In genomic region chr10:78657622-78658165, GRCh38 we compare ENCODE assay signal across 8 cellular contexts.
DNase-seq lines count a peak whose midpoint lies in the region; ATAC-seq and TF ChIP-seq lines count a peak whose summit lies in the region.

No MANE protein-coding gene starts in this region.

- peak; percentile 85 for ATAC-seq in Right ventricle myocardium inferior

- H3K4me1 ChIP-seq in Karpas-422 (ENCODE audit: low read length) (peaks cover 21% of the 10 kb centered on the region), SK-N-SH (ENCODE audit: control insufficient read depth in 1 of 2, insufficient read depth in 2 of 2, low read depth in 1 of 2, low read length in 1 of 2) (peaks cover 0 to 37% of the 10 kb centered on the region in 2 experiments; a peak in 2 of 4 replicates)

- peak; percentile 72 for TF ChIP-seq RAD21 in SK-N-SH (IDR thresholded peaks at IDR 0.05; ENCODE audit: low read length)

- intact Hi-C loops in Right ventricle myocardium inferior (cut with DNase I): loop anchor here (5.0 to 10.0 kb wide), 3 partner anchors 353 to 610 kb away; no protein-coding TSS in a partner anchor
- intact Hi-C loops in posterior vena cava (cut with DNase I): no loop called here

- no peaks in the 10 kb centered on the region for H3F3A ChIP-seq in SK-N-SH (replicated peaks; ENCODE audit: insufficient read depth)

- POLR2A ChIA-PET in SK-N-SH (lab: Yijun Ruan, JAX): interaction anchor here (1.4 kb wide), 2 partner anchors 32 to 365 kb away, joined by 5 to 6 read pairs; no protein-coding TSS in a partner anchor

- no peak overlapping the region for H3K27ac ChIP-seq in Karpas-422 (ENCODE audit: low read length)
- peak overlapping the region in 1 of 2 experiments; percentile 99; a peak in 2 of 4 replicates for H3K27ac ChIP-seq in SK-N-SH (ENCODE audit: low read depth in 2 of 2, low read length in 1 of 2)

- H4K20me1 ChIP-seq in Karpas-422 (ENCODE audit: insufficient read depth, low read depth, low read length): no peaks in the 10 kb centered on the region
- H4K20me1 ChIP-seq in SK-N-SH (ENCODE audit: insufficient read depth): no peaks in the 10 kb centered on the region

- peak; percentile 62 for TF ChIP-seq CTCF in SK-N-SH (IDR thresholded peaks at IDR 0.05)

- no peak overlapping the region for H3K9ac ChIP-seq in Karpas-422 (ENCODE audit: low read length)
- H3K9ac ChIP-seq in SK-N-SH: no peak overlapping the region

- 55% methylated on average over 5 of the region's 5 CpGs for WGBS in SK-N-SH (ENCODE audit: low lambda C conversion rate)

- H3K27me3 ChIP-seq in Karpas-422 (ENCODE audit: low read length): no peaks in the 10 kb centered on the region; the same call in 1 of the 2 replicates
- no peaks in the 10 kb centered on the region for H3K27me3 ChIP-seq in SK-N-SH (ENCODE audit: insufficient read depth)

- CTCF ChIA-PET in SK-N-SH (lab: Yijun Ruan, JAX): interaction anchor here (0.6 to 3.5 kb wide), 15 partner anchors 9 to 450 kb away, joined by 3 to 12 read pairs (median 3); no protein-coding TSS in a partner anchor

- H2AFZ ChIP-seq in Karpas-422 (ENCODE audit: low read length): no peak overlapping the region
- H2AFZ ChIP-seq in SK-N-SH (ENCODE audit: low read depth): no peak overlapping the region

- H3K9me3 ChIP-seq in Karpas-422 (ENCODE audit: low read length) (no peaks in the 10 kb centered on the region), SK-N-SH (no peaks in the 10 kb centered on the region)

- no peaks in the 10 kb centered on the region for H3K79me2 ChIP-seq in Karpas-422 (ENCODE audit: low read length)
- H3K79me2 ChIP-seq in SK-N-SH (ENCODE audit: insufficient read depth): no peaks in the 10 kb centered on the region

- no peak for TF ChIP-seq EP300 in SK-N-SH (IDR thresholded peaks at IDR 0.05; ENCODE audit: borderline replicate concordance in 1 of 2, low read depth in 1 of 2, low read length in 1 of 2)

- H3K4me3 ChIP-seq in Karpas-422 (ENCODE audit: low read length): no peak overlapping the region
- no peak overlapping the region for H3K4me3 ChIP-seq in SK-N-SH (ENCODE audit: low read depth in 2 of 2, low read length in 1 of 2)

- H3K9me2 ChIP-seq in Karpas-422 (replicated peaks; ENCODE audit: insufficient read depth, low read length): no peaks in the 10 kb centered on the region
- no peaks in the 10 kb centered on the region for H3K9me2 ChIP-seq in SK-N-SH

- H3K36me3 ChIP-seq in Karpas-422 (ENCODE audit: insufficient read depth, low read length) (no peaks in the 10 kb centered on the region), SK-N-SH (replicated peaks in 1 of 2; ENCODE audit: control insufficient read depth in 1 of 2, insufficient read depth in 2 of 2, low read length in 1 of 2) (no peaks in the 10 kb centered on the region)

- H3K4me2 ChIP-seq in Karpas-422 (ENCODE audit: low read depth, low read length, poor library complexity, severe bottlenecking) (no peak overlapping the region), SK-N-SH (no peak overlapping the region)

- DNase-seq in DMS153 (lab: John Stamatoyannopoulos, UW) (peak; percentile 34), DMS153 treated with DMSO at 0.1 percent for 48 hours (lab: John Stamatoyannopoulos, UW; ENCODE audit: unreplicated experiment) (no peak), Karpas-422 (peak; percentile 91), SK-N-SH (peak; percentile 60), Right ventricle myocardium inferior (ENCODE audit: missing footprints) (peak; percentile 78), posterior vena cava (ENCODE audit: low spot score) (peak; percentile 87), ureter (ENCODE audit: low spot score) (peak; percentile 89)
- peak; percentile 66 for DNase-seq in activated naive CD4-positive, alpha-beta T cell treated with anti-CD3 and anti-CD28 coated beads, Interleukin-2, amount 50 U/mL, for 16 hours

TF ChIP-seq in SK-N-SH, 30 proteins besides CTCF, POLR2A, EP300 and RAD21:
- TF ChIP-seq NFIC (IDR thresholded peaks at IDR 0.05; ENCODE audit: borderline replicate concordance) (no peak), ZBTB33 (IDR thresholded peaks at IDR 0.05; ENCODE audit: borderline replicate concordance, low read depth) (no peak), FOXJ3 (CRISPR knock-in tag; IDR thresholded peaks at IDR 0.05) (no peak), TEAD4 (IDR thresholded peaks at IDR 0.05; ENCODE audit: borderline replicate concordance, insufficient read depth) (no peak), GABPA (IDR thresholded peaks at IDR 0.05; ENCODE audit: low read depth) (no peak), MAX (IDR thresholded peaks at IDR 0.05; ENCODE audit: low read depth) (no peak), RCOR1 (IDR thresholded peaks at IDR 0.05; ENCODE audit: low read length) (0 out of 2 replicates have a peak, but pooled peaks have one; percentile 7), SMC3 (IDR thresholded peaks at IDR 0.05; ENCODE audit: low read depth, low read length) (peak; percentile 71), NRF1 (IDR thresholded peaks at IDR 0.05; ENCODE audit: low read depth, low read length) (no peak), REST (IDR thresholded peaks at IDR 0.05; ENCODE audit: low read depth, low read length) (no peak), TAF1 (IDR thresholded peaks at IDR 0.05; ENCODE audit: borderline replicate concordance, low read depth, low read length) (no peak), FOSL2 (IDR thresholded peaks at IDR 0.05; ENCODE audit: borderline replicate concordance, low read depth) (no peak), IRF3 (IDR thresholded peaks at IDR 0.05; ENCODE audit: low read depth, low read length) (no peak), PBX3 (IDR thresholded peaks at IDR 0.05) (no peak)
